ENCODE assay signal across 16 cellular contexts in genomic region chr10:96947036-96947435, GRCh38.
A peak's percentile ranks its signal among the peaks of the same experiment; 100 is the strongest.
DNase-seq lines count a peak whose midpoint lies in the region; ATAC-seq and TF ChIP-seq lines count a peak whose summit lies in the region.
"Had no signal": no experiment of that assay in that cellular context is flagged by ENCODE, and none has a peak within 500 bp of the region (broad histone marks: within the 10 kb centered on the region; RNA-seq: fewer than 3 reads in every experiment).

No MANE protein-coding gene starts in this region.

- TF ChIP-seq CTCF in cardiac muscle cell (IDR thresholded peaks at IDR 0.05; ENCODE audit: low read depth, low read length) (no peak), endodermal cell (conservative IDR thresholded peaks at IDR 0.05) (no peak)
- no peak for TF ChIP-seq CTCF in CD8-positive, alpha-beta T cell (IDR thresholded peaks at IDR 0.05)

- peak overlapping the region; percentile 19 for H3K27ac ChIP-seq in cardiac muscle cell
- no peak overlapping the region for H3K27ac ChIP-seq in endodermal cell (ENCODE audit: low read depth, low read length)
- H3K27ac ChIP-seq in CD8-positive, alpha-beta T cell (ENCODE audit: low read depth, low read length) = no peak overlapping the region
- H3K27ac ChIP-seq: BLaER1 treated with 17β-estradiol and CSF1 and Interleukin-3, amounts not matched to agents 10 nM and 100 nM; HL-60 had no signal

- CTCF ChIA-PET in CD8-positive, alpha-beta T cell (lab: Charles Lee) = no interaction called here

- WGBS in endodermal cell (ENCODE audit: insufficient coverage in 1 of 2, insufficient read length in 1 of 2), 2 experiments = 92 to 100% methylated on average over 3 to 5 of the region's 5 CpGs

- peaks cover 33% of the 10 kb centered on the region for H3K4me1 ChIP-seq in cardiac muscle cell (ENCODE audit: low read depth)
- no peaks in the 10 kb centered on the region for H3K4me1 ChIP-seq in endodermal cell (ENCODE audit: control insufficient read depth, insufficient read depth, low read length)
- H3K4me1 ChIP-seq in CD8-positive, alpha-beta T cell (ENCODE audit: insufficient read depth, low read length) = peaks cover 10% of the 10 kb centered on the region
- H3K4me1 ChIP-seq: BLaER1 treated with 17β-estradiol and CSF1 and Interleukin-3, amounts not matched to agents 10 nM and 100 nM had no signal

- peaks cover 15% of the 10 kb centered on the region for H3K36me3 Mint-ChIP-seq in endodermal cell (ENCODE audit: low read depth)
- peaks cover 16% of the 10 kb centered on the region for H3K36me3 Mint-ChIP-seq in stimulated activated memory B cell treated with anti-CD40 and anti-IgM and Interleukin-4, amounts not matched to agents 10 μg/mL and 1 μg/mL and 100 μg/mL, for 72 hours
- H3K36me3 Mint-ChIP-seq in CD8-positive, alpha-beta T cell = peaks cover 30% of the 10 kb centered on the region

- POLR2A ChIA-PET in CD8-positive, alpha-beta T cell (lab: Charles Lee) = interaction anchor here (1.4 kb wide), 1 partner anchor 23 kb away, joined by 3 read pairs; no protein-coding TSS in a partner anchor

- no peaks in the 10 kb centered on the region for H3K27me3 Mint-ChIP-seq in endodermal cell (ENCODE audit: insufficient read depth)
- no peaks in the 10 kb centered on the region for H3K27me3 Mint-ChIP-seq in stimulated activated memory B cell treated with anti-CD40 and anti-IgM and Interleukin-4, amounts not matched to agents 10 μg/mL and 1 μg/mL and 100 μg/mL, for 72 hours
- no peaks in the 10 kb centered on the region for H3K27me3 Mint-ChIP-seq in CD8-positive, alpha-beta T cell (ENCODE audit: low read depth)
- H3K27me3 Mint-ChIP-seq: CD4-positive, CD25-positive, alpha-beta regulatory T cell had no signal

- no peak for ATAC-seq in left cardiac atrium
- ATAC-seq in stimulated activated memory B cell treated with anti-CD40 and anti-IgM and Interleukin-4, amounts not matched to agents 10 μg/mL and 1 μg/mL and 100 μg/mL, for 72 hours = no peak
- no peak for ATAC-seq in CD8-positive, alpha-beta T cell

- H3K4me3 Mint-ChIP-seq in endodermal cell = no peak overlapping the region
- H3K4me3 Mint-ChIP-seq in stimulated activated memory B cell treated with anti-CD40 and anti-IgM and Interleukin-4, amounts not matched to agents 10 μg/mL and 1 μg/mL and 100 μg/mL, for 72 hours = no peak overlapping the region
- no peak overlapping the region for H3K4me3 Mint-ChIP-seq in CD8-positive, alpha-beta T cell
- H3K4me3 Mint-ChIP-seq: CD4-positive, CD25-positive, alpha-beta regulatory T cell; HFFc6 had no signal

- no peaks in the 10 kb centered on the region for H3K4me1 Mint-ChIP-seq in endodermal cell
- no peaks in the 10 kb centered on the region for H3K4me1 Mint-ChIP-seq in stimulated activated memory B cell treated with anti-CD40 and anti-IgM and Interleukin-4, amounts not matched to agents 10 μg/mL and 1 μg/mL and 100 μg/mL, for 72 hours
- peaks cover 37% of the 10 kb centered on the region for H3K4me1 Mint-ChIP-seq in CD8-positive, alpha-beta T cell (ENCODE audit: low read depth)

- H3K27me3 ChIP-seq in cardiac muscle cell (no peaks in the 10 kb centered on the region), endodermal cell (ENCODE audit: control insufficient read depth, insufficient read depth, low read length, poor library complexity, severe bottlenecking) (no peaks in the 10 kb centered on the region)
- no peaks in the 10 kb centered on the region for H3K27me3 ChIP-seq in CD8-positive, alpha-beta T cell (ENCODE audit: insufficient read depth, low read length)
- H3K27me3 ChIP-seq: BLaER1 treated with 17β-estradiol and CSF1 and Interleukin-3, amounts not matched to agents 10 nM and 100 nM had no signal

- DNase-seq in cardiac muscle cell (ENCODE audit: low read depth in 1 of 2, low spot score in 1 of 2) (no peak), left cardiac atrium (no peak), endodermal cell (no peak), left kidney (ENCODE audit: low read depth, low spot score) (peak; percentile 12), NCI-H526 (lab: John Stamatoyannopoulos, UW) (no peak), GOT3 (lab: John Stamatoyannopoulos, UW) (no peak)
- no peak for DNase-seq in CD8-positive, alpha-beta T cell
- DNase-seq: ACHN, DMS79 treated with DMSO at 0.1 percent for 48 hours, EL, HCEC 1CT, HFFc6 had no signal

- H3K36me3 ChIP-seq in cardiac muscle cell (no peaks in the 10 kb centered on the region), endodermal cell (ENCODE audit: control insufficient read depth, insufficient read depth, low read length) (peaks cover 39% of the 10 kb centered on the region)
- H3K36me3 ChIP-seq in CD8-positive, alpha-beta T cell (ENCODE audit: insufficient read depth, low read length) = no peaks in the 10 kb centered on the region

- H3K9me3 ChIP-seq in cardiac muscle cell (ENCODE audit: low read depth) (no peaks in the 10 kb centered on the region), endodermal cell (ENCODE audit: control insufficient read depth, low read length) (no peaks in the 10 kb centered on the region)
- no peaks in the 10 kb centered on the region for H3K9me3 ChIP-seq in CD8-positive, alpha-beta T cell (ENCODE audit: low read length)
- H3K9me3 ChIP-seq: BLaER1 treated with 17β-estradiol and CSF1 and Interleukin-3, amounts not matched to agents 10 nM and 100 nM had no signal

- H3K9ac ChIP-seq in endodermal cell (ENCODE audit: extremely low read depth, low read length, poor library complexity, severe bottlenecking) = no peak overlapping the region
- H3K9ac ChIP-seq: BLaER1 treated with 17β-estradiol and CSF1 and Interleukin-3, amounts not matched to agents 10 nM and 100 nM had no signal

- H3K4me3 ChIP-seq in cardiac muscle cell = peak overlapping the region; percentile 8
- no peak overlapping the region for H3K4me3 ChIP-seq in endodermal cell (ENCODE audit: low read length)
- no peak overlapping the region for H3K4me3 ChIP-seq in CD8-positive, alpha-beta T cell (ENCODE audit: low read depth, low read length)
- H3K4me3 ChIP-seq: BLaER1 treated with 17β-estradiol and CSF1 and Interleukin-3, amounts not matched to agents 10 nM and 100 nM had no signal

- peak overlapping the region; percentile 37 for H3K27ac Mint-ChIP-seq in endodermal cell
- H3K27ac Mint-ChIP-seq in stimulated activated memory B cell treated with anti-CD40 and anti-IgM and Interleukin-4, amounts not matched to agents 10 μg/mL and 1 μg/mL and 100 μg/mL, for 72 hours = peak overlapping the region; percentile 12
- no peak overlapping the region for H3K27ac Mint-ChIP-seq in CD8-positive, alpha-beta T cell
- H3K27ac Mint-ChIP-seq: HFFc6 had no signal

- peaks cover 5% of the 10 kb centered on the region for H3K9me3 Mint-ChIP-seq in endodermal cell
- H3K9me3 Mint-ChIP-seq in stimulated activated memory B cell treated with anti-CD40 and anti-IgM and Interleukin-4, amounts not matched to agents 10 μg/mL and 1 μg/mL and 100 μg/mL, for 72 hours = no peaks in the 10 kb centered on the region
- H3K9me3 Mint-ChIP-seq in CD8-positive, alpha-beta T cell = no peaks in the 10 kb centered on the region
- H3K9me3 Mint-ChIP-seq: CD4-positive, CD25-positive, alpha-beta regulatory T cell; HFFc6 had no signal

- intact Hi-C loops in left cardiac atrium (cut with DNase I) = no loop called here
- intact Hi-C loops in CD8-positive, alpha-beta T cell (cut with DNase I, micrococcal nuclease) = no loop called here
